ENCODE assay signal across 1 cellular context in the genomic region with DNA sequence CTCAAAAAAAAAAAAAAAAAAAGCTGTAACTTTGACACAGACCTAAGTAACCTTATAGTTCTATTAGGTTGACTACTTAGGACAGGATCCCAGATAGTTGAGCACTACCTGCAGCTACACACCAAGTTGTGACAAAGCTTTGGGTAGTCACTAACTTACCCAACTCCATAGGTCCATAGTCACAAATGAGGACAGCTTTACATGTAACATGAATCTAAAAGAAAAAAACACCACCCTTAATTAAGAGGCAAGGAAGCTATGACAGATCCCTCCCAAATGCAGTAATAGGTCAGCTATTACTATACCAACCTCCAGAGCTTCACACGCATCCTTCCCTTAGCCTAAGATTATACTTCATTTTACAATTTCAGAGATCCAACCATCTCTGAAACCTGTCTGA.
TF ChIP-seq lines count a peak whose summit lies in the region.

No MANE protein-coding gene starts in this region.

TF ChIP-seq in K562, 482 proteins besides CTCF, POLR2A, EP300 and RAD21:
- TF ChIP-seq KDM4B (IDR thresholded peaks at IDR 0.05; ENCODE audit: borderline replicate concordance in 2 of 2, low read depth in 1 of 2) (no peak), POLR2AphosphoS2 (IDR thresholded peaks at IDR 0.05; ENCODE audit: low read length) (peak; percentile 34; the same call in 1 of the 2 replicates), SMAD3 (CRISPR knock-in tag; conservative IDR thresholded peaks at IDR 0.05) (no peak), ZNF766 (CRISPR knock-in tag; conservative IDR thresholded peaks at IDR 0.05) (no peak), CXXC5 (CRISPR knock-in tag; IDR thresholded peaks at IDR 0.05) (no peak), SIN3A (IDR thresholded peaks at IDR 0.05; ENCODE audit: borderline replicate concordance in 2 of 2, control insufficient read depth in 1 of 2, low read depth in 2 of 2, low read length in 2 of 2) (peak in 1 of 2 experiments; percentile 46; a peak in 1 of 4 replicates), SP2 (IDR thresholded peaks at IDR 0.05; ENCODE audit: extremely low read depth, low read depth, low read length, poor library complexity, severe bottlenecking) (no peak), NUFIP1 (IDR thresholded peaks at IDR 0.05; ENCODE audit: partially characterized antibody) (no peak), KLF1 (tag; IDR thresholded peaks at IDR 0.05) (no peak), EZH2 (IDR thresholded peaks at IDR 0.05; ENCODE audit: borderline replicate concordance, low read depth, low read length) (no peak), SAP30 (IDR thresholded peaks at IDR 0.05; ENCODE audit: borderline replicate concordance, insufficient read depth, low read depth, low read length, poor library complexity, severe bottlenecking) (no peak), STAT5B (CRISPR knock-in tag; IDR thresholded peaks at IDR 0.05) (no peak), ZNF316 (IDR thresholded peaks at IDR 0.05) (no peak)
- TF ChIP-seq, protein P1, sequence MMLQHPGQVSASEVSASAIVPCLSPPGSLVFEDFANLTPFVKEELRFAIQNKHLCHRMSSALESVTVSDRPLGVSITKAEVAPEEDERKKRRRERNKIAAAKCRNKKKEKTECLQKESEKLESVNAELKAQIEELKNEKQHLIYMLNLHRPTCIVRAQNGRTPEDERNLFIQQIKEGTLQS (IDR thresholded peaks at IDR 0.05), result no peak
- TF ChIP-seq, protein P1 (CRISPR knock-in tag; conservative IDR thresholded peaks at IDR 0.05), result no peak
- TF ChIP-seq, protein P2, sequence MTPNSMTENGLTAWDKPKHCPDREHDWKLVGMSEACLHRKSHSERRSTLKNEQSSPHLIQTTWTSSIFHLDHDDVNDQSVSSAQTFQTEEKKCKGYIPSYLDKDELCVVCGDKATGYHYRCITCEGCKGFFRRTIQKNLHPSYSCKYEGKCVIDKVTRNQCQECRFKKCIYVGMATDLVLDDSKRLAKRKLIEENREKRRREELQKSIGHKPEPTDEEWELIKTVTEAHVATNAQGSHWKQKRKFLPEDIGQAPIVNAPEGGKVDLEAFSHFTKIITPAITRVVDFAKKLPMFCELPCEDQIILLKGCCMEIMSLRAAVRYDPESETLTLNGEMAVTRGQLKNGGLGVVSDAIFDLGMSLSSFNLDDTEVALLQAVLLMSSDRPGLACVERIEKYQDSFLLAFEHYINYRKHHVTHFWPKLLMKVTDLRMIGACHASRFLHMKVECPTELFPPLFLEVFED (CRISPR knock-in tag; conservative IDR thresholded peaks at IDR 0.05), result 0 out of 2 replicates have a peak, but pooled peaks have one; percentile 25
- TF ChIP-seq, protein P3, sequence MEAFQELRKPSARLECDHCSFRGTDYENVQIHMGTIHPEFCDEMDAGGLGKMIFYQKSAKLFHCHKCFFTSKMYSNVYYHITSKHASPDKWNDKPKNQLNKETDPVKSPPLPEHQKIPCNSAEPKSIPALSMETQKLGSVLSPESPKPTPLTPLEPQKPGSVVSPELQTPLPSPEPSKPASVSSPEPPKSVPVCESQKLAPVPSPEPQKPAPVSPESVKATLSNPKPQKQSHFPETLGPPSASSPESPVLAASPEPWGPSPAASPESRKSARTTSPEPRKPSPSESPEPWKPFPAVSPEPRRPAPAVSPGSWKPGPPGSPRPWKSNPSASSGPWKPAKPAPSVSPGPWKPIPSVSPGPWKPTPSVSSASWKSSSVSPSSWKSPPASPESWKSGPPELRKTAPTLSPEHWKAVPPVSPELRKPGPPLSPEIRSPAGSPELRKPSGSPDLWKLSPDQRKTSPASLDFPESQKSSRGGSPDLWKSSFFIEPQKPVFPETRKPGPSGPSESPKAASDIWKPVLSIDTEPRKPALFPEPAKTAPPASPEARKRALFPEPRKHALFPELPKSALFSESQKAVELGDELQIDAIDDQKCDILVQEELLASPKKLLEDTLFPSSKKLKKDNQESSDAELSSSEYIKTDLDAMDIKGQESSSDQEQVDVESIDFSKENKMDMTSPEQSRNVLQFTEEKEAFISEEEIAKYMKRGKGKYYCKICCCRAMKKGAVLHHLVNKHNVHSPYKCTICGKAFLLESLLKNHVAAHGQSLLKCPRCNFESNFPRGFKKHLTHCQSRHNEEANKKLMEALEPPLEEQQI (IDR thresholded peaks at IDR 0.05), result no peak
- TF ChIP-seq, protein P4, sequence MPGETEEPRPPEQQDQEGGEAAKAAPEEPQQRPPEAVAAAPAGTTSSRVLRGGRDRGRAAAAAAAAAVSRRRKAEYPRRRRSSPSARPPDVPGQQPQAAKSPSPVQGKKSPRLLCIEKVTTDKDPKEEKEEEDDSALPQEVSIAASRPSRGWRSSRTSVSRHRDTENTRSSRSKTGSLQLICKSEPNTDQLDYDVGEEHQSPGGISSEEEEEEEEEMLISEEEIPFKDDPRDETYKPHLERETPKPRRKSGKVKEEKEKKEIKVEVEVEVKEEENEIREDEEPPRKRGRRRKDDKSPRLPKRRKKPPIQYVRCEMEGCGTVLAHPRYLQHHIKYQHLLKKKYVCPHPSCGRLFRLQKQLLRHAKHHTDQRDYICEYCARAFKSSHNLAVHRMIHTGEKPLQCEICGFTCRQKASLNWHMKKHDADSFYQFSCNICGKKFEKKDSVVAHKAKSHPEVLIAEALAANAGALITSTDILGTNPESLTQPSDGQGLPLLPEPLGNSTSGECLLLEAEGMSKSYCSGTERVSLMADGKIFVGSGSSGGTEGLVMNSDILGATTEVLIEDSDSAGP (CRISPR knock-in tag; IDR thresholded peaks at IDR 0.05), result no peak
- TF ChIP-seq, protein P5, sequence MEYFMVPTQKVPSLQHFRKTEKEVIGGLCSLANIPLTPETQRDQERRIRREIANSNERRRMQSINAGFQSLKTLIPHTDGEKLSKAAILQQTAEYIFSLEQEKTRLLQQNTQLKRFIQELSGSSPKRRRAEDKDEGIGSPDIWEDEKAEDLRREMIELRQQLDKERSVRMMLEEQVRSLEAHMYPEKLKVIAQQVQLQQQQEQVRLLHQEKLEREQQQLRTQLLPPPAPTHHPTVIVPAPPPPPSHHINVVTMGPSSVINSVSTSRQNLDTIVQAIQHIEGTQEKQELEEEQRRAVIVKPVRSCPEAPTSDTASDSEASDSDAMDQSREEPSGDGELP (CRISPR knock-in tag; IDR thresholded peaks at IDR 0.05; ENCODE audit: borderline replicate concordance), result no peak
- TF ChIP-seq, protein P6, sequence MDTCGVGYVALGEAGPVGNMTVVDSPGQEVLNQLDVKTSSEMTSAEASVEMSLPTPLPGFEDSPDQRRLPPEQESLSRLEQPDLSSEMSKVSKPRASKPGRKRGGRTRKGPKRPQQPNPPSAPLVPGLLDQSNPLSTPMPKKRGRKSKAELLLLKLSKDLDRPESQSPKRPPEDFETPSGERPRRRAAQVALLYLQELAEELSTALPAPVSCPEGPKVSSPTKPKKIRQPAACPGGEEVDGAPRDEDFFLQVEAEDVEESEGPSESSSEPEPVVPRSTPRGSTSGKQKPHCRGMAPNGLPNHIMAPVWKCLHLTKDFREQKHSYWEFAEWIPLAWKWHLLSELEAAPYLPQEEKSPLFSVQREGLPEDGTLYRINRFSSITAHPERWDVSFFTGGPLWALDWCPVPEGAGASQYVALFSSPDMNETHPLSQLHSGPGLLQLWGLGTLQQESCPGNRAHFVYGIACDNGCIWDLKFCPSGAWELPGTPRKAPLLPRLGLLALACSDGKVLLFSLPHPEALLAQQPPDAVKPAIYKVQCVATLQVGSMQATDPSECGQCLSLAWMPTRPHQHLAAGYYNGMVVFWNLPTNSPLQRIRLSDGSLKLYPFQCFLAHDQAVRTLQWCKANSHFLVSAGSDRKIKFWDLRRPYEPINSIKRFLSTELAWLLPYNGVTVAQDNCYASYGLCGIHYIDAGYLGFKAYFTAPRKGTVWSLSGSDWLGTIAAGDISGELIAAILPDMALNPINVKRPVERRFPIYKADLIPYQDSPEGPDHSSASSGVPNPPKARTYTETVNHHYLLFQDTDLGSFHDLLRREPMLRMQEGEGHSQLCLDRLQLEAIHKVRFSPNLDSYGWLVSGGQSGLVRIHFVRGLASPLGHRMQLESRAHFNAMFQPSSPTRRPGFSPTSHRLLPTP (IDR thresholded peaks at IDR 0.05; ENCODE audit: borderline replicate concordance, extremely low read depth, insufficient read length), result no peak
- TF ChIP-seq, protein P7, sequence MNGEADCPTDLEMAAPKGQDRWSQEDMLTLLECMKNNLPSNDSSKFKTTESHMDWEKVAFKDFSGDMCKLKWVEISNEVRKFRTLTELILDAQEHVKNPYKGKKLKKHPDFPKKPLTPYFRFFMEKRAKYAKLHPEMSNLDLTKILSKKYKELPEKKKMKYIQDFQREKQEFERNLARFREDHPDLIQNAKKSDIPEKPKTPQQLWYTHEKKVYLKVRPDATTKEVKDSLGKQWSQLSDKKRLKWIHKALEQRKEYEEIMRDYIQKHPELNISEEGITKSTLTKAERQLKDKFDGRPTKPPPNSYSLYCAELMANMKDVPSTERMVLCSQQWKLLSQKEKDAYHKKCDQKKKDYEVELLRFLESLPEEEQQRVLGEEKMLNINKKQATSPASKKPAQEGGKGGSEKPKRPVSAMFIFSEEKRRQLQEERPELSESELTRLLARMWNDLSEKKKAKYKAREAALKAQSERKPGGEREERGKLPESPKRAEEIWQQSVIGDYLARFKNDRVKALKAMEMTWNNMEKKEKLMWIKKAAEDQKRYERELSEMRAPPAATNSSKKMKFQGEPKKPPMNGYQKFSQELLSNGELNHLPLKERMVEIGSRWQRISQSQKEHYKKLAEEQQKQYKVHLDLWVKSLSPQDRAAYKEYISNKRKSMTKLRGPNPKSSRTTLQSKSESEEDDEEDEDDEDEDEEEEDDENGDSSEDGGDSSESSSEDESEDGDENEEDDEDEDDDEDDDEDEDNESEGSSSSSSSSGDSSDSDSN (IDR thresholded peaks at IDR 0.05; ENCODE audit: borderline replicate concordance in 1 of 2, low read depth in 2 of 2, low read length in 2 of 2), result no peak
